ENCODE assay signal across 1 cellular context in genomic region chr7:151237244-151238189, GRCh38.
A peak's percentile ranks its signal among the peaks of the same experiment; 100 is the strongest.
TF ChIP-seq lines count a peak whose summit lies in the region.

No MANE protein-coding gene starts in this region.

TF ChIP-seq in HepG2, 621 proteins besides CTCF, POLR2A, EP300 and RAD21:
- no peak for TF ChIP-seq ZFP36 (IDR thresholded peaks at IDR 0.05; ENCODE audit: borderline replicate concordance, low read depth, low read length, partially characterized antibody)
- no peak for TF ChIP-seq MED13 (CRISPR knock-in tag; IDR thresholded peaks at IDR 0.05)
- TF ChIP-seq NFE2L2 (IDR thresholded peaks at IDR 0.05; ENCODE audit: low read length), result no peak
- TF ChIP-seq ZNF576 (CRISPR knock-in tag; IDR thresholded peaks at IDR 0.05), result no peak
- TF ChIP-seq ZNF382 (CRISPR knock-in tag; IDR thresholded peaks at IDR 0.05; ENCODE audit: borderline replicate concordance), result no peak
- no peak for TF ChIP-seq ZC3H13 (CRISPR knock-in tag; IDR thresholded peaks at IDR 0.05)
- no peak for TF ChIP-seq ZNF83 (CRISPR knock-in tag; IDR thresholded peaks at IDR 0.05; ENCODE audit: borderline replicate concordance)
- TF ChIP-seq FIP1L1 (IDR thresholded peaks at IDR 0.05; ENCODE audit: borderline replicate concordance, insufficient read depth, low read depth, low read length), result no peak
- no peak for TF ChIP-seq PAF1 (CRISPR knock-in tag; IDR thresholded peaks at IDR 0.05)
- TF ChIP-seq HDAC6 (IDR thresholded peaks at IDR 0.05; ENCODE audit: low read depth, low read length), result no peak
- TF ChIP-seq FOXP4 (CRISPR knock-in tag; IDR thresholded peaks at IDR 0.05), result no peak
- no peak for TF ChIP-seq RFXAP (CRISPR knock-in tag; IDR thresholded peaks at IDR 0.05; ENCODE audit: borderline replicate concordance)
- peak; percentile 65 for TF ChIP-seq RBFOX2 (IDR thresholded peaks at IDR 0.05; ENCODE audit: low read depth, low read length)
- TF ChIP-seq GABPB1 (CRISPR knock-in tag; IDR thresholded peaks at IDR 0.05), result no peak
- TF ChIP-seq ZBTB7B (CRISPR knock-in tag; IDR thresholded peaks at IDR 0.05), result no peak
- no peak for TF ChIP-seq ZFP1 (CRISPR knock-in tag; IDR thresholded peaks at IDR 0.05)
- TF ChIP-seq TP53 (CRISPR knock-in tag; conservative IDR thresholded peaks at IDR 0.05), result no peak
- TF ChIP-seq KLF15 (CRISPR knock-in tag; IDR thresholded peaks at IDR 0.05; ENCODE audit: borderline replicate concordance), result no peak
- TF ChIP-seq ZBTB40 (IDR thresholded peaks at IDR 0.05), result no peak
- TF ChIP-seq ZBTB40 (CRISPR knock-in tag; IDR thresholded peaks at IDR 0.05), result no peak
- TF ChIP-seq MTF2 (CRISPR knock-in tag; IDR thresholded peaks at IDR 0.05; ENCODE audit: borderline replicate concordance), result no peak
- TF ChIP-seq HNRNPL (IDR thresholded peaks at IDR 0.05; ENCODE audit: low read depth, low read length), result 0 out of 2 replicates have a peak, but pooled peaks have one; percentile 8
- TF ChIP-seq HDAC1 (CRISPR knock-in tag; IDR thresholded peaks at IDR 0.05), result no peak
- TF ChIP-seq AGO2 (optimal IDR thresholded peaks at IDR 0.05; ENCODE audit: low read depth, low read length), result peak; percentile 53
- TF ChIP-seq HOMEZ (CRISPR knock-in tag; IDR thresholded peaks at IDR 0.05; ENCODE audit: low read depth), result no peak
- TF ChIP-seq ZNF800 (CRISPR knock-in tag; IDR thresholded peaks at IDR 0.05), result no peak
- TF ChIP-seq ZBTB20 (CRISPR knock-in tag; IDR thresholded peaks at IDR 0.05; ENCODE audit: borderline replicate concordance, low read depth), result no peak
- no peak for TF ChIP-seq ZBTB3 (CRISPR knock-in tag; IDR thresholded peaks at IDR 0.05; ENCODE audit: borderline replicate concordance, low read depth)
- TF ChIP-seq SMYD3 (CRISPR knock-in tag; IDR thresholded peaks at IDR 0.05), result no peak
- TF ChIP-seq ZNF740 (CRISPR knock-in tag; IDR thresholded peaks at IDR 0.05), result no peak
- TF ChIP-seq HCFC1 (IDR thresholded peaks at IDR 0.05; ENCODE audit: low read depth, low read length), result no peak
- no peak for TF ChIP-seq ZMYM2 (CRISPR knock-in tag; IDR thresholded peaks at IDR 0.05)
- TF ChIP-seq MNT (IDR thresholded peaks at IDR 0.05), result no peak
- TF ChIP-seq FOXO4 (CRISPR knock-in tag; conservative IDR thresholded peaks at IDR 0.05), result 0 out of 2 replicates have a peak, but pooled peaks have one; percentile 25
- no peak for TF ChIP-seq MXI1 (IDR thresholded peaks at IDR 0.05; ENCODE audit: borderline replicate concordance, low read depth, low read length)
TF ChIP-seq in HepG2: peak in this region for 4.
